In genomic region chr1:75725256-75725655, GRCh38 we compare ENCODE assay signal across 8 cellular contexts. TPM values are rescaled to one million over a fixed set of nuclear protein-coding genes. Genes with fewer than 3 reads are reported as not detected.
DNase-seq lines count a peak whose midpoint lies in the region; ATAC-seq, FAIRE-seq and TF ChIP-seq lines count a peak whose summit lies in the region.

No MANE protein-coding gene starts in this region.

- H3K27me3 ChIP-seq in Karpas-422 (ENCODE audit: low read length) (no peaks in the 10 kb centered on the region), mammary epithelial cell (ENCODE audit: insufficient read depth, low read length) (no peaks in the 10 kb centered on the region)

- H3K4me1 ChIP-seq in Karpas-422 (ENCODE audit: low read length) (peaks cover 34% of the 10 kb centered on the region), mammary epithelial cell (ENCODE audit: insufficient read depth, low read length) (no peaks in the 10 kb centered on the region), mesodermal cell (ENCODE audit: control insufficient read depth, insufficient read depth, low read length, poor library complexity, severe bottlenecking) (no peaks in the 10 kb centered on the region)

- no peak for FAIRE-seq in GM19239 (lab: Jason Lieb, UNC)

- H4K20me1 ChIP-seq in Karpas-422 (ENCODE audit: insufficient read depth, low read depth, low read length) = no peaks in the 10 kb centered on the region
- H4K20me1 ChIP-seq in mammary epithelial cell (ENCODE audit: insufficient read depth, low read length) = no peaks in the 10 kb centered on the region

- no peaks in the 10 kb centered on the region for H3K9me2 ChIP-seq in Karpas-422 (replicated peaks; ENCODE audit: insufficient read depth, low read length)

- peak; percentile 9 for DNase-seq in AG20443 (ENCODE audit: low spot score)
- DNase-seq in Karpas-422 = peak; percentile 49
- DNase-seq in mammary epithelial cell = no peak
- DNase-seq in GM19239 (ENCODE audit: insufficient read length, low spot score) = no peak
- no peak for DNase-seq in NK-92 (lab: John Stamatoyannopoulos, UW; ENCODE audit: unreplicated experiment)
- DNase-seq in DMS79 treated with DMSO at 0.1 percent for 48 hours (lab: John Stamatoyannopoulos, UW) = no peak

- H3K36me3 ChIP-seq in Karpas-422 (ENCODE audit: insufficient read depth, low read length) = peaks cover 10% of the 10 kb centered on the region; the same call in 1 of the 2 replicates
- H3K36me3 ChIP-seq in mammary epithelial cell (ENCODE audit: insufficient read depth, low read length) = no peaks in the 10 kb centered on the region
- H3K36me3 ChIP-seq in mesodermal cell (ENCODE audit: control insufficient read depth, insufficient read depth, low read length) = peaks cover 3% of the 10 kb centered on the region

- WGBS in mammary epithelial cell (ENCODE audit: low coverage, missing lambda C conversion rate) = 0% methylated on average over 1 of the region's 1 CpG
- no CpG with 5 or more reads among the region's 1 CpG for WGBS in mesodermal cell (ENCODE audit: insufficient coverage in 2 of 2), 2 experiments

- intact Hi-C loops in mammary epithelial cell (cut with micrococcal nuclease) = loop anchor here (10.0 kb wide), 1 partner anchor 130 kb away; no protein-coding TSS in a partner anchor

- no peak for TF ChIP-seq CTCF in mammary epithelial cell (conservative IDR thresholded peaks at IDR 0.05 in 1 of 2, IDR thresholded peaks at IDR 0.05 in 1 of 2; ENCODE audit: extremely low read depth in 1 of 2, insufficient read depth in 1 of 2, low read depth in 1 of 2, low read length in 2 of 2)

- H3K4me3 ChIP-seq in Karpas-422 (ENCODE audit: low read length) (peak overlapping the region; percentile 93), mammary epithelial cell (replicated peaks in 1 of 3; ENCODE audit: insufficient read depth in 1 of 3, low read depth in 2 of 3, low read length in 3 of 3) (peak overlapping the region; percentile 87 to 97 (median 90)), mesodermal cell (ENCODE audit: extremely low read depth, insufficient read depth, low read length, poor library complexity, severe bottlenecking) (peak overlapping the region; percentile 75)

- peaks cover 54% of the 10 kb centered on the region for H3K79me2 ChIP-seq in Karpas-422 (ENCODE audit: low read length)
- peaks cover 29% of the 10 kb centered on the region for H3K79me2 ChIP-seq in mammary epithelial cell (ENCODE audit: insufficient read depth, low read length)

- ATAC-seq in HG03571 (IDR thresholded peaks at IDR 0.05; ENCODE audit: unreplicated experiment) = no peak

- no peaks in the 10 kb centered on the region for H3K9me3 ChIP-seq in Karpas-422 (ENCODE audit: low read length)
- H3K9me3 ChIP-seq in mammary epithelial cell (replicated peaks; ENCODE audit: insufficient read depth, low read length) = no peaks in the 10 kb centered on the region
- H3K9me3 ChIP-seq in mesodermal cell (ENCODE audit: control insufficient read depth, low read length) = no peaks in the 10 kb centered on the region

- no peak overlapping the region; the same call in 1 of the 2 replicates for H2AFZ ChIP-seq in Karpas-422 (ENCODE audit: low read length)
- H2AFZ ChIP-seq in mammary epithelial cell (ENCODE audit: low read depth, low read length) = peak overlapping the region; percentile 98

- no TSS peak for BruUV-seq in mammary epithelial cell (replicated peaks; lab: Mats Ljungman, UMichigan)

- peak overlapping the region; percentile 82 for H3K27ac ChIP-seq in Karpas-422 (ENCODE audit: low read length)
- H3K27ac ChIP-seq in mammary epithelial cell (ENCODE audit: insufficient read depth, low read depth, low read length) = no peak overlapping the region
- no peak overlapping the region for H3K27ac ChIP-seq in mesodermal cell (ENCODE audit: low read depth, low read length, severe bottlenecking)

- H3K4me2 ChIP-seq in Karpas-422 (ENCODE audit: low read depth, low read length, poor library complexity, severe bottlenecking) (peak overlapping the region; percentile 79), mammary epithelial cell (ENCODE audit: insufficient read depth, low read depth, low read length) (peak overlapping the region; percentile 92)

- in situ Hi-C loops in mammary epithelial cell (cut with MboI; ENCODE audit: low sequenced_read_pairs in 2 of 2) = loop anchor here in 1 of 2 donors (10.0 kb wide), 1 partner anchor 60 kb away; the partner anchor contains the start of gene RABGGTB

- dilution Hi-C loops in mammary epithelial cell (cut with HindIII; ENCODE audit: low sequenced_read_pairs) = loop anchor here (5.0 kb wide), 1 partner anchor 42 kb away; no protein-coding TSS in a partner anchor

- peak overlapping the region; percentile 95 for H3K9ac ChIP-seq in Karpas-422 (ENCODE audit: low read length)
- H3K9ac ChIP-seq in mammary epithelial cell (ENCODE audit: insufficient read depth, low read length) = peak overlapping the region; percentile 81

- CTCF ChIA-PET in mammary epithelial cell (lab: Charles Lee; ENCODE audit: low non-redundant PET) = no interaction called here

RNA-seq across cellular contexts. Expression of gene ACADM, which starts 0.7 kb away (rescaled TPM):
- total RNA-seq in Karpas-422 (2014; rRNA removed; shearing (Covaris generic); ENCODE audit: low replicate concordance) = 104 and 109 TPM in 2 replicates
- total RNA-seq in mammary epithelial cell = 10 to 100 TPM; 24.2 to 24.4 TPM
- polyA plus RNA-seq in mammary epithelial cell = 12.0 TPM
- 1.1 TPM for polyA minus RNA-seq in mammary epithelial cell
- 31.3 TPM for polyA plus RNA-seq in mesodermal cell (2013, experiment 1 of 2)
- 39.8 TPM for polyA plus RNA-seq in mesodermal cell (2013, experiment 2 of 2)

Comparison
In these comparisons a context has a peak if more than half of its experiments do, and no peak if none do; other contexts are left out.
1. DNase-seq: peak in AG20443 (single experiment) and Karpas-422 (single experiment); none in mammary epithelial cell (single experiment), GM19239 (single experiment), NK-92 (single experiment) and DMS79 treated with DMSO at 0.1 percent for 48 hours (single experiment).
2. Peak in every context shown above with its lines, with median percentiles within 50 percentile points of each other: H3K4me3 ChIP-seq.